8 cellular contexts compared by ENCODE assay signal in the genomic region with DNA sequence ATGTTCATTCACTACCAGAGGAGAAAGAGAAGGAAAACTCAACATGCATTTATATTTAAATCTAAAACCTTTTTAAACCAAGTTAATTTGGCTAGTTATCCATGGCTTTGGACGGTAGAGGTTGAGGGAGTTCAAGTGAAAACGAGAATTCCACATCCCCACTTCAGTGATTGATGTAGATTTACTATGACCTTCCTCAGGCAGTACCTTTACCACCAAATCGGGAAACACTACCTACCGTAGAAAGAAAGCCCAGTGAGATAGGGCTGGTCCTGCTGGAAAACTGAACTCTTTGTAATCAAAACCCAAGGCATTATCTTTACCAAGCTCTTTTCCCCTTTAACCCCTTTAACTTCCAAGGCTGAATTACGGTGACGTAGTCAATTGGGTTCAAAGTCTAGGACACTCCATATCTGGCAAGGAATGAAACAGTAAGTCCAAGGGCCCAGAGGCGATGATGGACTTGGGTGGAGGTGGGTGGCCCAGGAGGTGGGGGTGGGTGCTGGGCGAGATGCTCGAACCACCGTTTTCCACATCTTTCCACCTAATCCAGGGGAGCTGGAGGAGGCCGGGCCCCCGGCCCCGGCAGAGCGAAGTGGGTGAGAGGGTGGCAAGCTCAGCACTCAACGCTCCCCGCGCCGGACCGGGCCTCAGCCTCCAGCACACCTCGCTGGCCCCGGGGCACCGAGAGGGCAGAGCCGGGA. TPM values are rescaled to one million over a fixed set of nuclear protein-coding genes. Genes with fewer than 3 reads are reported as not detected.
A peak's percentile ranks its signal among the peaks of the same experiment; 100 is the strongest.
DNase-seq lines count a peak whose midpoint lies in the region; ATAC-seq and TF ChIP-seq lines count a peak whose summit lies in the region.

No MANE protein-coding gene starts in this region.

- no peaks in the 10 kb centered on the region for H3K36me3 ChIP-seq in CD8-positive, alpha-beta T cell (ENCODE audit: insufficient read depth, low read length)
- H3K36me3 ChIP-seq in muscle layer of duodenum (ENCODE audit: control insufficient read depth in 1 of 2, insufficient read depth in 2 of 2, low read length in 2 of 2), result no peaks in the 10 kb centered on the region

- H3K36me3 Mint-ChIP-seq in CD8-positive, alpha-beta T cell, result peaks cover 10% of the 10 kb centered on the region

- no peaks in the 10 kb centered on the region for H3K9me3 Mint-ChIP-seq in CD8-positive, alpha-beta T cell

- peaks cover 29% of the 10 kb centered on the region for H3K4me1 ChIP-seq in CD8-positive, alpha-beta T cell (ENCODE audit: insufficient read depth, low read length)
- peaks cover 8 to 36% of the 10 kb centered on the region in 2 donors for H3K4me1 ChIP-seq in muscle layer of duodenum (ENCODE audit: control insufficient read depth in 1 of 2, insufficient read depth in 2 of 2, low read length in 2 of 2)

- peak overlapping the region; percentile 98 for H3K27ac Mint-ChIP-seq in CD8-positive, alpha-beta T cell

- intact Hi-C loops in CD8-positive, alpha-beta T cell (cut with DNase I, micrococcal nuclease), result loop anchor here (2.0 to 5.0 kb wide), 2 partner anchors 164 to 330 kb away; partner anchors contain the start of gene FBXO33 (in 1 of the 2)

- no peaks in the 10 kb centered on the region for H3K27me3 ChIP-seq in CD8-positive, alpha-beta T cell (ENCODE audit: insufficient read depth, low read length)
- no peaks in the 10 kb centered on the region for H3K27me3 ChIP-seq in muscle layer of duodenum (ENCODE audit: low read depth, low read length)

- no peaks in the 10 kb centered on the region for H3K27me3 Mint-ChIP-seq in CD8-positive, alpha-beta T cell (ENCODE audit: low read depth)

- no peaks in the 10 kb centered on the region for H3K9me3 ChIP-seq in CD8-positive, alpha-beta T cell (ENCODE audit: low read length)
- H3K9me3 ChIP-seq in muscle layer of duodenum (ENCODE audit: control insufficient read depth in 1 of 2, low read length in 2 of 2), result no peaks in the 10 kb centered on the region

- H3K4me1 Mint-ChIP-seq in CD8-positive, alpha-beta T cell (ENCODE audit: low read depth), result peaks cover 55% of the 10 kb centered on the region

- ATAC-seq in CD8-positive, alpha-beta T cell, result no peak
- ATAC-seq in GM18873 (IDR thresholded peaks at IDR 0.05; ENCODE audit: low FRiP score, unreplicated experiment) (peak; percentile 10), HG03378 (IDR thresholded peaks at IDR 0.05; ENCODE audit: unreplicated experiment) (peak; percentile 16), esophagus mucosa (peak; percentile 46)

- DNase-seq in CD8-positive, alpha-beta T cell, result peak in 1 of 7 experiments; percentile 1
- DNase-seq in SW480 (ENCODE audit: low spot score) (peak; percentile 50), KG1 (lab: John Stamatoyannopoulos, UW) (no peak)
- no peak for DNase-seq in activated CD4-positive, CD25-positive, alpha-beta regulatory T cell treated with anti-CD3 and anti-CD28 coated beads, Interleukin-2, amount 50 U/mL, for 72 hours

- no peak for TF ChIP-seq CTCF in CD8-positive, alpha-beta T cell (IDR thresholded peaks at IDR 0.05)

- peak overlapping the region; percentile 94 for H3K4me3 ChIP-seq in CD8-positive, alpha-beta T cell (ENCODE audit: low read depth, low read length)
- H3K4me3 ChIP-seq in muscle layer of duodenum (ENCODE audit: low read depth in 1 of 2, low read length in 2 of 2), result peak overlapping the region; percentile 89 to 93

- CTCF ChIA-PET in CD8-positive, alpha-beta T cell (lab: Charles Lee), result interaction anchor here (1.3 to 1.4 kb wide), 2 partner anchors 68 to 87 kb away, joined by 3 to 5 read pairs; partner anchors contain the start of gene TRAPPC6B

- POLR2A ChIA-PET in CD8-positive, alpha-beta T cell (lab: Charles Lee), result interaction anchor here (0.8 to 5.1 kb wide), 10 partner anchors 10 to 330 kb away, joined by 3 to 25 read pairs (median 4); partner anchors contain the start of genes FBXO33, GEMIN2, PNN and TRAPPC6B

- peak overlapping the region; percentile 90 for H3K27ac ChIP-seq in CD8-positive, alpha-beta T cell (ENCODE audit: low read depth, low read length)
- H3K27ac ChIP-seq in muscle layer of duodenum (ENCODE audit: low read length), result peak overlapping the region; percentile 95

- H3K4me3 Mint-ChIP-seq in CD8-positive, alpha-beta T cell, result peak overlapping the region; percentile 95

RNA-seq across cellular contexts. Expression of gene SEC23A, which starts 0.6 kb away (rescaled TPM):
- total RNA-seq in CD8-positive, alpha-beta T cell, result 10 to 100 TPM; 61.0 to 62.0 TPM
- 23.3 TPM for total RNA-seq in esophagus mucosa

RNA-seq across cellular contexts. Expression of gene GEMIN2, which starts 11.7 kb away (rescaled TPM):
- 10 to 100 TPM; 14.0 to 14.5 TPM for total RNA-seq in CD8-positive, alpha-beta T cell
- total RNA-seq in esophagus mucosa, result 10.7 TPM
